9 cellular contexts compared by ENCODE assay signal in genomic region chr10:70378122-70378521, GRCh38. TPM values are rescaled to one million over a fixed set of nuclear protein-coding genes. Genes with fewer than 3 reads are reported as not detected.
DNase-seq lines count a peak whose midpoint lies in the region; ATAC-seq and TF ChIP-seq lines count a peak whose summit lies in the region.
"Had no signal": no experiment of that assay in that cellular context is flagged by ENCODE, and none has a peak within 500 bp of the region (broad histone marks: within the 10 kb centered on the region; RNA-seq: fewer than 3 reads in every experiment).

No MANE protein-coding gene starts in this region.

- no peaks in the 10 kb centered on the region for H3K9me2 ChIP-seq in HCT116 (ENCODE audit: insufficient read depth)

- H3K36me3 ChIP-seq in HCT116 (ENCODE audit: control insufficient read depth in 1 of 2, insufficient read depth in 2 of 2, low read length in 2 of 2) (peaks cover 0 to 5% of the 10 kb centered on the region in 2 experiments; a peak in 1 of 4 replicates), skeletal muscle tissue (ENCODE audit: control insufficient read depth in 3 of 3, insufficient read depth in 3 of 3, low read length in 3 of 3) (peaks cover 11 to 26% (median 20%) of the 10 kb centered on the region in 3 donors), vagina (no peaks in the 10 kb centered on the region)
- H3K36me3 ChIP-seq: spleen had no signal

- no TSS peak for BruUV-seq in HCT116 (replicated peaks; lab: Mats Ljungman, UMichigan)

- TF ChIP-seq CTCF in HCT116 (IDR thresholded peaks at IDR 0.05 in 2 of 3, conservative IDR thresholded peaks at IDR 0.05 in 1 of 3; ENCODE audit: borderline replicate concordance in 1 of 3, insufficient read depth in 1 of 3, low read depth in 2 of 3, low read length in 2 of 3) (no peak), RWPE1 (conservative IDR thresholded peaks at IDR 0.05; ENCODE audit: low read depth) (no peak), fibroblast of pulmonary artery (IDR thresholded peaks at IDR 0.05; ENCODE audit: low read length, missing control alignments) (no peak), vagina (IDR thresholded peaks at IDR 0.05) (no peak), GM10266 (IDR thresholded peaks at IDR 0.05; ENCODE audit: control insufficient read depth, insufficient read depth, low read depth, missing control alignments) (no peak)

- H3K4me1 ChIP-seq in HCT116 (ENCODE audit: control insufficient read depth in 1 of 2, insufficient read depth in 2 of 2, low read length in 2 of 2) (peaks cover 32 to 57% of the 10 kb centered on the region in 2 experiments), skeletal muscle tissue (ENCODE audit: control insufficient read depth in 3 of 3, insufficient read depth in 3 of 3, low read length in 3 of 3) (peaks cover 47 to 62% (median 51%) of the 10 kb centered on the region in 3 donors), vagina (peaks cover 20% of the 10 kb centered on the region)

- TF ChIP-seq RAD21 in HCT116 (IDR thresholded peaks at IDR 0.05; ENCODE audit: low read depth), result no peak

- H4K20me1 ChIP-seq in HCT116 (ENCODE audit: insufficient read depth), result peaks cover 4% of the 10 kb centered on the region; the same call in 1 of the 2 replicates

- RAD21 ChIA-PET in HCT116 (lab: Charles Lee; ENCODE audit: low non-redundant PET in 1 of 2, low total read pairs in 2 of 2, uncharacterized antibody in 2 of 2, unreplicated experiment in 2 of 2), result interaction anchor here in 1 of 2 experiments (0.7 to 1.3 kb wide), 2 partner anchors 9 to 14 kb away, joined by 4 to 6 read pairs; no protein-coding TSS in a partner anchor

- H3K27me3 ChIP-seq in HCT116 (ENCODE audit: insufficient read depth, low read length) (no peaks in the 10 kb centered on the region), skeletal muscle tissue (ENCODE audit: control insufficient read depth in 3 of 3, insufficient read depth in 3 of 3, low read length in 3 of 3) (no peaks in the 10 kb centered on the region), vagina (no peaks in the 10 kb centered on the region)

- intact Hi-C loops in HCT116 (cut with micrococcal nuclease), result no loop called here
- intact Hi-C loops in vagina (cut with DNase I), result no loop called here

- ATAC-seq in HCT116, result peak; percentile 52

- peaks cover 12% of the 10 kb centered on the region for H3K79me2 ChIP-seq in HCT116 (ENCODE audit: insufficient read depth, low read length)

- H3K4me2 ChIP-seq in HCT116 (ENCODE audit: low read length), result peak overlapping the region; percentile 73

- POLR2A ChIA-PET in HCT116 (lab: Charles Lee), result interaction anchor here (0.7 to 1.0 kb wide), 2 partner anchors 9 to 31 kb away, joined by 3 to 4 read pairs; no protein-coding TSS in a partner anchor
- POLR2A ChIA-PET in RWPE1 (lab: Yijun Ruan, JAX; ENCODE audit: low non-redundant PET), result interaction anchor here (0.7 to 0.8 kb wide), 5 partner anchors 10 to 337 kb away, joined by 3 to 14 read pairs (median 6); no protein-coding TSS in a partner anchor

- CTCF ChIA-PET in HCT116 (lab: Charles Lee), result interaction anchor here (1.0 to 2.9 kb wide), 6 partner anchors 9 to 232 kb away, joined by 3 to 18 read pairs (median 6); partner anchors contain the start of genes EIF4EBP2 and TYSND1
- CTCF ChIA-PET in RWPE1 (lab: Yijun Ruan, JAX), result interaction anchor here (0.6 to 3.6 kb wide), 6 partner anchors 9 to 488 kb away, joined by 3 to 15 read pairs (median 4); no protein-coding TSS in a partner anchor

- no peak overlapping the region for H2AFZ ChIP-seq in HCT116 (ENCODE audit: low read depth, low read length, poor library complexity, severe bottlenecking)

- peak overlapping the region; percentile 1 for H3K27ac ChIP-seq in HCT116 (ENCODE audit: low read depth, low read length)
- H3K27ac ChIP-seq in RWPE1, result peak overlapping the region; percentile 88
- peak overlapping the region; percentile 92 for H3K27ac ChIP-seq in skeletal muscle tissue (ENCODE audit: low read depth, low read length)
- H3K27ac ChIP-seq in vagina, result no peak overlapping the region
- H3K27ac ChIP-seq: spleen had no signal

- H3K9ac ChIP-seq in HCT116 (ENCODE audit: low read length) (peak overlapping the region; percentile 34), skeletal muscle tissue (ENCODE audit: low read depth in 1 of 3, low read length in 3 of 3) (peak overlapping the region in 2 of 3 donors; percentile 46 to 55)

- TF ChIP-seq POLR2A in HCT116 (IDR thresholded peaks at IDR 0.05; ENCODE audit: borderline replicate concordance, extremely low read depth, insufficient read depth, insufficient read length), result no peak
- no peak for TF ChIP-seq POLR2A in vagina (IDR thresholded peaks at IDR 0.05)

- H3K4me3 ChIP-seq in HCT116 (replicated peaks in 1 of 2; ENCODE audit: low read depth in 1 of 2, low read length in 2 of 2) (peak overlapping the region in 1 of 2 experiments; percentile 36; a peak in 2 of 4 replicates), fibroblast of pulmonary artery (replicated peaks; ENCODE audit: low read depth, low read length) (no peak overlapping the region), skeletal muscle tissue (ENCODE audit: low read length in 3 of 3) (peak overlapping the region in 2 of 3 donors; percentile 26 to 42), vagina (no peak overlapping the region)
- H3K4me3 ChIP-seq: spleen had no signal

- H3K9me3 ChIP-seq in HCT116 (ENCODE audit: control insufficient read depth in 1 of 2, insufficient read depth in 1 of 2, low read depth in 1 of 2, low read length in 2 of 2) (peaks cover 0 to 8% of the 10 kb centered on the region in 2 experiments; a peak in 1 of 4 replicates), skeletal muscle tissue (ENCODE audit: control insufficient read depth in 3 of 3, low read length in 3 of 3) (peaks cover 0 to 2% (median 0%) of the 10 kb centered on the region in 3 donors), vagina (no peaks in the 10 kb centered on the region)

- peak; percentile 88 for DNase-seq in HCT116 (ENCODE audit: low read depth, low spot score)
- DNase-seq in RWPE1 (ENCODE audit: low spot score), result peak; percentile 90
- DNase-seq in fibroblast of pulmonary artery (ENCODE audit: low read depth), result peak; percentile 78
- DNase-seq in NCI-H2029 (lab: John Stamatoyannopoulos, UW), result no peak
- DNase-seq in vagina (ENCODE audit: extremely low spot score in 2 of 2), result no peak
- no peak for DNase-seq in GM10266 (ENCODE audit: extremely low spot score)
- DNase-seq: activated CD4-positive, alpha-beta T cell treated with anti-CD3 and anti-CD28 coated beads, Interleukin-2, amount 10 ng/mL, durations not matched to agents 24 days and 14 days; spleen had no signal

TF ChIP-seq in HCT116, 20 proteins besides CTCF, POLR2A, EP300 and RAD21 (continues in another document):
- TF ChIP-seq SP1 (IDR thresholded peaks at IDR 0.05; ENCODE audit: low read depth), result peak; percentile 81
- TF ChIP-seq ZBTB33 (IDR thresholded peaks at IDR 0.05; ENCODE audit: extremely low read depth, insufficient replicate concordance, low read length), result peak; percentile 41
- TF ChIP-seq CBX3 (IDR thresholded peaks at IDR 0.05; ENCODE audit: low read depth), result peak; percentile 74; the same call in 1 of the 2 replicates
- peak; percentile 52; the same call in 1 of the 2 replicates for TF ChIP-seq MAX (IDR thresholded peaks at IDR 0.05)
- no peak for TF ChIP-seq REST (IDR thresholded peaks at IDR 0.05; ENCODE audit: low read depth)
- TF ChIP-seq EZH2phosphoT487 (IDR thresholded peaks at IDR 0.05; ENCODE audit: borderline replicate concordance), result no peak

RNA-seq across cellular contexts. Expression of gene LRRC20, which starts 4.3 kb away (rescaled TPM):
- 19.5 TPM for total RNA-seq in HCT116 (2021; ENCODE audit: unreplicated experiment)
- polyA plus RNA-seq in HCT116 (2012), result 20.5 and 21.4 TPM in 2 replicates
- total RNA-seq in skeletal muscle tissue, result 10.4 TPM
- 10.8 TPM for total RNA-seq in vagina

RNA-seq across cellular contexts. Expression of gene EIF4EBP2, which starts 25.8 kb away (rescaled TPM):
- total RNA-seq in HCT116 (2021; ENCODE audit: unreplicated experiment) (36.7 TPM), skeletal muscle tissue (39.7 TPM), vagina (47.4 TPM)
- 7.4 and 10.1 TPM in 2 replicates for polyA plus RNA-seq in HCT116 (2012)

Comparison
In these comparisons a context has a peak if more than half of its experiments do, and no peak if none do; other contexts are left out.
1. DNase-seq: peak in HCT116 (single experiment), RWPE1 (single experiment) and fibroblast of pulmonary artery (single experiment); none in NCI-H2029 (single experiment), vagina (0 of 2) and GM10266 (single experiment).
2. H3K4me3 ChIP-seq: peak in skeletal muscle tissue (2 of 3); none in fibroblast of pulmonary artery (single experiment) and vagina (0 of 2).